Comparison of ENCODE assay signal across 1 cellular context in the genomic region with DNA sequence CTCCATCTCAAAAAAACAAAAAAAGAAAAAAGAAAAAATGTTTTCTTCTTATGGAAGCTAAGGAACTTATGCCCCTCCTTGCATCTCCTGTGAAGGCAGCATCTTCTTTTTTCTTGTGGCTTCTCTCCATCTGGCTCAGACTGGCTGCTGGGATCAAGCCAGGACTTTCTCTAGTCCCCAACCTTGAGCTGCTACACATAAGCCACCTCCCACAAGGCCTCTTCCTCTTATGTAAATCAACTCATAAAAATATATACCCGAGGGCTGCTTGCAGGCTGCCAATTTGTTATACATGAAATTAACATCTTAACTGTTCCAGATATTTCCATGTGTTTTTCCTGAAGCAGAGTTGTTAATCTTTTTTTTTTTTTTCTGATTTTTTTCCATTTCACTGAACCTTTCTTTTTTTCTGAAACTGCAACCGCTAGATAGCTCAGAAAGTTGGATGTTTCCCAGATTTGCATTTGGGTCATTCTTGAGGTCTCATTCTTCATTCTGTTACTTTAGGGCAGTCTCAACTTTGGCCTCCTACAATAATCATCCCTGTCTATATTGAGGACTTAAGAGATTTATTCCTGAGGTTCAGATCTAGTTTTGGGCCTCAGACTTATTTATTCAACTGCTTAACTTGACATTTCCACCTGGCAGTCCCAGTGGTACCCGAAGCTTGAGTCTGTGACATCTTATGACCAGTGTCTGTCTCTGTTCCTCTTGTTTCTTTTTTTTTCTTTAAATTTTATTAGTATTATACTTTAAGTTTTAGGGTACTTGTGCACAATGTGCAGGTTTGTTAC.
TF ChIP-seq lines count a peak whose summit lies in the region.

No MANE protein-coding gene starts in this region.

TF ChIP-seq in IMR-90, 13 proteins besides CTCF, POLR2A, EP300 and RAD21 (continued from another document):
- no peak for TF ChIP-seq FOS (IDR thresholded peaks at IDR 0.05; ENCODE audit: low read depth, low read length)
- no peak for TF ChIP-seq BHLHE40 (IDR thresholded peaks at IDR 0.05; ENCODE audit: low read depth, low read length)
- no peak for TF ChIP-seq MAFK (IDR thresholded peaks at IDR 0.05; ENCODE audit: low read depth, low read length)
- TF ChIP-seq CHD1 (IDR thresholded peaks at IDR 0.05; ENCODE audit: low read depth, low read length): no peak
- no peak for TF ChIP-seq SMC3 (IDR thresholded peaks at IDR 0.05; ENCODE audit: low read depth, low read length)
- TF ChIP-seq MAZ (IDR thresholded peaks at IDR 0.05; ENCODE audit: borderline replicate concordance, low read depth, low read length): no peak
- no peak for TF ChIP-seq RFX5 (IDR thresholded peaks at IDR 0.05; ENCODE audit: low read depth, low read length)
- TF ChIP-seq CEBPB (IDR thresholded peaks at IDR 0.05; ENCODE audit: low read depth, low read length): no peak
- TF ChIP-seq, protein P1, sequence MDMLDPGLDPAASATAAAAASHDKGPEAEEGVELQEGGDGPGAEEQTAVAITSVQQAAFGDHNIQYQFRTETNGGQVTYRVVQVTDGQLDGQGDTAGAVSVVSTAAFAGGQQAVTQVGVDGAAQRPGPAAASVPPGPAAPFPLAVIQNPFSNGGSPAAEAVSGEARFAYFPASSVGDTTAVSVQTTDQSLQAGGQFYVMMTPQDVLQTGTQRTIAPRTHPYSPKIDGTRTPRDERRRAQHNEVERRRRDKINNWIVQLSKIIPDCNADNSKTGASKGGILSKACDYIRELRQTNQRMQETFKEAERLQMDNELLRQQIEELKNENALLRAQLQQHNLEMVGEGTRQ (IDR thresholded peaks at IDR 0.05; ENCODE audit: low read depth, low read length): no peak
- no peak for TF ChIP-seq RCOR1 (IDR thresholded peaks at IDR 0.05; ENCODE audit: insufficient replicate concordance, low read length)
TF ChIP-seq in IMR-90: peak in this region for 0.
